35 cellular contexts compared by ENCODE assay signal in the genomic region with DNA sequence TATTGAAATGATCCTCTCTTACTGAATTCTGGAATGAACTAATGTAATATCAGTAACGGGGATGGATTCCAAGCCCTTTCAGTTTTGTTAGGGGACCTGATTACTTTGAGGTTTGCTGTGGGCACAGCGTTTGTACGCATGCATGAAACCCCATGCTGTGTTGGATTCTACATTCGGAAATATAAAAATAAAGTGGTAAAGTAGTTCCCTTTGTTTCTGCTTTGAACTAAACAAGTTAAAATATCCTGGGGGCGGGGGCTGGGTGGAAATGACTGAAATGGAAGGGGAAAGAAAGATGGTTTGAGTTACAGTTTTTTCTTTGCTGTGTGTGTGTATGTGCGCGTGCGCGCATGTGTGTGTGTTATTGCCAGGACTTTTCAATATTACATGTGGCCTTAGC.
DNase-seq lines count a peak whose midpoint lies in the region; ATAC-seq and TF ChIP-seq lines count a peak whose summit lies in the region.
"Had no signal": no experiment of that assay in that cellular context is flagged by ENCODE, and none has a peak within 500 bp of the region (broad histone marks: within the 10 kb centered on the region; RNA-seq: fewer than 3 reads in every experiment).

No MANE protein-coding gene starts in this region.

- ATAC-seq in HG03139 (IDR thresholded peaks at IDR 0.05; ENCODE audit: unreplicated experiment), result no peak
- ATAC-seq in HG03097 (IDR thresholded peaks at IDR 0.05; ENCODE audit: low FRiP score, unreplicated experiment), result no peak
- no peak for ATAC-seq in GM18909 (IDR thresholded peaks at IDR 0.05; ENCODE audit: poor library complexity, unreplicated experiment)
- ATAC-seq: A549; CD8-positive, alpha-beta T cell had no signal

- H3K36me3 ChIP-seq in A673 (ENCODE audit: insufficient read depth, low read length, poor library complexity, severe bottlenecking) (no peaks in the 10 kb centered on the region), SK-N-MC (ENCODE audit: insufficient read depth, low read length) (no peaks in the 10 kb centered on the region)
- H3K36me3 ChIP-seq: BE2C; BLaER1; BLaER1 treated with 17β-estradiol and CSF1 and Interleukin-3, amounts not matched to agents 10 nM and 100 nM had no signal

- CTCF ChIA-PET in A673 (lab: Charles Lee), result no interaction called here

- H3K9ac ChIP-seq in SK-N-MC (ENCODE audit: insufficient read length), result no peak overlapping the region
- H3K9ac ChIP-seq: BLaER1; BLaER1 treated with 17β-estradiol and CSF1 and Interleukin-3, amounts not matched to agents 10 nM and 100 nM had no signal

- H3K4me1 Mint-ChIP-seq in nephron progenitor cell, result no peaks in the 10 kb centered on the region
- H3K4me1 Mint-ChIP-seq: B cell; CD14-positive monocyte; CD4-positive, alpha-beta memory T cell; CD4-positive, CD25-positive, alpha-beta regulatory T cell; CD8-positive, alpha-beta memory T cell had no signal

- H3K27ac Mint-ChIP-seq in nephron progenitor cell, result peak overlapping the region; percentile 8
- H3K27ac Mint-ChIP-seq: B cell; CD14-positive monocyte; CD4-positive, alpha-beta memory T cell; CD4-positive, alpha-beta T cell; CD4-positive, CD25-positive, alpha-beta regulatory T cell; CD8-positive, alpha-beta memory T cell; CD8-positive, alpha-beta T cell had no signal

- no peaks in the 10 kb centered on the region for H3K27me3 ChIP-seq in A673 (replicated peaks; ENCODE audit: insufficient read depth, low read depth, low read length, poor library complexity)
- H3K27me3 ChIP-seq: BE2C; BLaER1; BLaER1 treated with 17β-estradiol and CSF1 and Interleukin-3, amounts not matched to agents 10 nM and 100 nM had no signal

- H3K36me3 Mint-ChIP-seq in nephron progenitor cell (ENCODE audit: low read depth), result no peaks in the 10 kb centered on the region
- H3K36me3 Mint-ChIP-seq: CD14-positive monocyte; CD4-positive, alpha-beta memory T cell; CD4-positive, CD25-positive, alpha-beta regulatory T cell; CD8-positive, alpha-beta memory T cell; CD8-positive, alpha-beta T cell had no signal

- POLR2A ChIA-PET in A673 (lab: Charles Lee; ENCODE audit: low non-redundant PET), result no interaction called here

- DNase-seq in A673 (ENCODE audit: low spot score) (peak; percentile 91), NCI-H69 (lab: John Stamatoyannopoulos, UW) (peak; percentile 9), SK-N-MC (ENCODE audit: low read depth, low spot score) (peak; percentile 95), nephron progenitor cell (no peak), ecto neural progenitor cell (ENCODE audit: low spot score) (no peak)
- DNase-seq: 8988T; ACHN; AML-193; BE2C; C1 segment of cervical spinal cord; Caco-2; Calu3; CD4-positive, alpha-beta memory T cell; CD4-positive, alpha-beta T cell; CD4-positive, CD25-positive, alpha-beta regulatory T cell; CD8-positive, alpha-beta memory T cell; CD8-positive, alpha-beta T cell; COR-L47; DMS 273 treated with DMSO at 0.1 percent for 48 hours; DMS153; DMS53; DMS79; DMS79 treated with DMSO at 0.1 percent for 48 hours; DND-41; EL had no signal

- H3K4me3 ChIP-seq in A673 (ENCODE audit: low read depth, low read length, poor library complexity, severe bottlenecking) (no peak overlapping the region), SK-N-MC (peak overlapping the region; percentile 41)
- H3K4me3 ChIP-seq: A549; BLaER1; BLaER1 treated with 17β-estradiol and CSF1 and Interleukin-3, amounts not matched to agents 10 nM and 100 nM had no signal

- no peak overlapping the region for H3K4me3 Mint-ChIP-seq in nephron progenitor cell
- H3K4me3 Mint-ChIP-seq: B cell; CD14-positive monocyte; CD4-positive, alpha-beta T cell; CD4-positive, CD25-positive, alpha-beta regulatory T cell; CD8-positive, alpha-beta memory T cell; CD8-positive, alpha-beta T cell had no signal

- H3K9me3 Mint-ChIP-seq in nephron progenitor cell, result no peaks in the 10 kb centered on the region
- H3K9me3 Mint-ChIP-seq: CD4-positive, alpha-beta T cell; CD8-positive, alpha-beta T cell had no signal

- H3K9me3 ChIP-seq in A673 (ENCODE audit: low read depth, low read length, poor library complexity, severe bottlenecking), result no peaks in the 10 kb centered on the region
- H3K9me3 ChIP-seq in SK-N-MC (ENCODE audit: low read depth, low read length), result no peaks in the 10 kb centered on the region
- H3K9me3 ChIP-seq: A549; BE2C; BLaER1; BLaER1 treated with 17β-estradiol and CSF1 and Interleukin-3, amounts not matched to agents 10 nM and 100 nM; Caco-2 had no signal

- peaks cover 21% of the 10 kb centered on the region for H3K4me1 ChIP-seq in A673 (ENCODE audit: insufficient read depth, low read length, poor library complexity, severe bottlenecking)
- H3K4me1 ChIP-seq: A549; BLaER1; BLaER1 treated with 17β-estradiol and CSF1 and Interleukin-3, amounts not matched to agents 10 nM and 100 nM; Caco-2 had no signal

- TF ChIP-seq CTCF in A673 (conservative IDR thresholded peaks at IDR 0.05; ENCODE audit: low read depth, low read length) (no peak), nephron progenitor cell (IDR thresholded peaks at IDR 0.05) (no peak)

- intact Hi-C loops in A673 (cut with micrococcal nuclease; ENCODE audit: unreplicated experiment), result no loop called here

- no TSS peak for BruUV-seq in A673 (replicated peaks; lab: Mats Ljungman, UMichigan)

- no peak overlapping the region for H3K27ac ChIP-seq in A673 (ENCODE audit: low read depth, low read length, poor library complexity, severe bottlenecking)
- H3K27ac ChIP-seq in SK-N-MC, result peak overlapping the region; percentile 85
- H3K27ac ChIP-seq: 22Rv1; A549; BLaER1; BLaER1 treated with 17β-estradiol and CSF1 and Interleukin-3, amounts not matched to agents 10 nM and 100 nM; C4-2B had no signal

- peaks cover 13% of the 10 kb centered on the region for H3K27me3 Mint-ChIP-seq in nephron progenitor cell (ENCODE audit: low read depth, poor library complexity)
- H3K27me3 Mint-ChIP-seq: B cell; CD4-positive, alpha-beta memory T cell; CD4-positive, CD25-positive, alpha-beta regulatory T cell; CD8-positive, alpha-beta memory T cell had no signal

Comparison
In these comparisons a context has a peak if more than half of its experiments do, and no peak if none do; other contexts are left out.
1. DNase-seq: peak in A673 (single experiment), NCI-H69 (single experiment) and SK-N-MC (single experiment); none in nephron progenitor cell (single experiment) and ecto neural progenitor cell (single experiment).